ENCODE assay signal across 8 cellular contexts in the genomic region with DNA sequence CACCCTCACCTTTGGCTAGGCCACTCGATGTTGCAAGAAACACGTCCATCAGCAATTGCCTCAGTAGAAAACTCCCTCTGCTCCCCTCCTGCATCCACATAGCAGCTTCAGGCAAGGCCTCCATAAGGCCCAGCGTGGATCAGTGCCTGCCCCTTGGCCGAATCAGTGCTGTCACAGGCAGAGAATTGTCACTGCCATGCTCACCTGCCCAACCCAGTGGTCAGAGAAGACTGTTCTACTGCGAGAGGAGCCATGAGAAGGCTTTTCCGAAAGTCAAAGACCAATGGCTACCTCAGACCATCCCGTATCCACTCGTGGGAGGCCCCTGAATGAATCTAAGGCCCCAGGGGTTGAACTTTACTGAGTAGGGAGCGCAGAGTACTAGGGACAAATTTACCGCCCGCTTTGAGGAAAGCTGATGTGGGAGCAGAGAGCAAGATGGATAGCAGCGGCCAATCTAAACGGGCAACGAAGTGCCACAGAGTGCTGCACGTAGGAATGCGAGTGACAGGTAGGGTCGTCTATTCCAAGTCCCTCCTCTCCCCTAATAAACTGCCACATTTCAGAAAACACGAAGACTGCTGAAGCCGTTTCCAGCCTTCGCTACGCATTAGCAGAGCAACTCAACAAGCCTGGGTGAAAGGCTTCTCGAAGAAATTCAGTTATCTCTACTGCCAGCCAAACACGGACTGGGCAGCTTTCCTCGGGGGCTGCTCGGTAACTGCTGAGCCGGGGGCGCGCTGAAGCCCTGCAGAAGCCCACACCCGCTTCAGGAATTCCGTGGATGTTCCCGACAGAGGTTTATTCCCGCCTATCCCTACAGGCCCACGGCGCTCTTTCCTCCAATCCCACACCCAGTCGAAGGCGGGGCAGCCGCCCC. TPM values are rescaled to one million over a fixed set of nuclear protein-coding genes. Genes with fewer than 3 reads are reported as not detected.
DNase-seq lines count a peak whose midpoint lies in the region; ATAC-seq, FAIRE-seq and TF ChIP-seq lines count a peak whose summit lies in the region.

No MANE protein-coding gene starts in this region.

- H3K27me3 Mint-ChIP-seq in T-cell: peaks cover 7 to 12% of the 10 kb centered on the region in 2 donors
- H3K27me3 Mint-ChIP-seq in naive thymus-derived CD4-positive, alpha-beta T cell: peaks cover 0 to 30% (median 5%) of the 10 kb centered on the region in 5 donors

- DNase-seq in DMS114 treated with DMSO at 0.1 percent for 48 hours (lab: John Stamatoyannopoulos, UW; ENCODE audit: unreplicated experiment) (peak; percentile 78), HT1080 (ENCODE audit: low read depth) (peak; percentile 4), T-cell (no peak), epithelial cell of proximal tubule (ENCODE audit: low read depth) (no peak), NOMO-1 treated with dmso at 0.1 percent for 144 hours (lab: John Stamatoyannopoulos, UW; ENCODE audit: unreplicated experiment) (no peak), frontal cortex (ENCODE audit: low spot score in 2 of 2) (no peak)
- peak in 4 of 9 donors; percentile 2 to 29 (median 12) for DNase-seq in naive thymus-derived CD4-positive, alpha-beta T cell

- peak overlapping the region; percentile 90 for H3K4me3 ChIP-seq in epithelial cell of proximal tubule (ENCODE audit: low read depth, low read length)
- H3K4me3 ChIP-seq in naive thymus-derived CD4-positive, alpha-beta T cell (ENCODE audit: low read length): peak overlapping the region; percentile 88

- H3K27ac ChIP-seq in naive thymus-derived CD4-positive, alpha-beta T cell (ENCODE audit: low read depth, low read length): peak overlapping the region; percentile 81

- H3K4me1 ChIP-seq in naive thymus-derived CD4-positive, alpha-beta T cell (ENCODE audit: control insufficient read depth in 2 of 2, insufficient read depth in 2 of 2, low read length in 2 of 2): peaks cover 0 to 14% of the 10 kb centered on the region in 2 donors

- no peak for FAIRE-seq in frontal cortex (lab: Jason Lieb, UNC)

- no peak for TF ChIP-seq CTCF in epithelial cell of proximal tubule (conservative IDR thresholded peaks at IDR 0.05; ENCODE audit: low read depth, low read length)

- peak overlapping the region; percentile 91 to 93 for H3K27ac Mint-ChIP-seq in T-cell
- peak overlapping the region; percentile 82 to 97 (median 94) for H3K27ac Mint-ChIP-seq in naive thymus-derived CD4-positive, alpha-beta T cell

- peaks cover 10% of the 10 kb centered on the region for H3K36me3 Mint-ChIP-seq in T-cell
- peaks cover 10 to 15% (median 14%) of the 10 kb centered on the region in 5 donors for H3K36me3 Mint-ChIP-seq in naive thymus-derived CD4-positive, alpha-beta T cell

- ATAC-seq in T-cell (replicated peaks in 1 of 4): no peak
- ATAC-seq in naive thymus-derived CD4-positive, alpha-beta T cell: no peak
- ATAC-seq in HG02642 (IDR thresholded peaks at IDR 0.05; ENCODE audit: poor library complexity, unreplicated experiment): no peak

- H3K4me3 Mint-ChIP-seq in T-cell: peak overlapping the region; percentile 96 to 98 (median 97)
- H3K4me3 Mint-ChIP-seq in naive thymus-derived CD4-positive, alpha-beta T cell: peak overlapping the region; percentile 84 to 99 (median 97)

- intact Hi-C loops in naive thymus-derived CD4-positive, alpha-beta T cell (cut with micrococcal nuclease): loop anchor here in 1 of 2 donors (2.0 kb wide), 2 partner anchors 720 to 770 kb away; partner anchors contain the start of gene MTCL1

- H3K27me3 ChIP-seq in naive thymus-derived CD4-positive, alpha-beta T cell (ENCODE audit: control insufficient read depth in 2 of 2, insufficient read depth in 2 of 2, low read length in 2 of 2): no peaks in the 10 kb centered on the region

- POLR2A ChIA-PET in T-cell (lab: Charles Lee): no interaction called here
- POLR2A ChIA-PET in naive thymus-derived CD4-positive, alpha-beta T cell (lab: Charles Lee): interaction anchor here (0.6 to 1.1 kb wide), 3 partner anchors 9 to 864 kb away, joined by 3 to 4 read pairs (median 3); no protein-coding TSS in a partner anchor

- H3K4me1 Mint-ChIP-seq in T-cell: peaks cover 19 to 23% (median 21%) of the 10 kb centered on the region in 3 donors
- peaks cover 17 to 34% (median 26%) of the 10 kb centered on the region in 7 donors for H3K4me1 Mint-ChIP-seq in naive thymus-derived CD4-positive, alpha-beta T cell

- peaks cover 0 to 9% (median 0%) of the 10 kb centered on the region in 3 experiments for H3K36me3 ChIP-seq in naive thymus-derived CD4-positive, alpha-beta T cell (ENCODE audit: control insufficient read depth in 2 of 3, insufficient read depth in 3 of 3, low read length in 3 of 3)

- CTCF ChIA-PET in T-cell (lab: Charles Lee): interaction anchor here in 1 of 2 donors (1.1 kb wide), 1 partner anchor 12 kb away, joined by 3 read pairs; no protein-coding TSS in a partner anchor
- CTCF ChIA-PET in naive thymus-derived CD4-positive, alpha-beta T cell (lab: Charles Lee): interaction anchor here (0.6 to 1.3 kb wide), 2 partner anchors 42 to 328 kb away, joined by 3 to 4 read pairs; no protein-coding TSS in a partner anchor

- peaks cover 0 to 7% (median 3%) of the 10 kb centered on the region in 3 donors for H3K9me3 Mint-ChIP-seq in T-cell
- H3K9me3 Mint-ChIP-seq in naive thymus-derived CD4-positive, alpha-beta T cell: peaks cover 0 to 13% (median 7%) of the 10 kb centered on the region in 11 donors

- no peaks in the 10 kb centered on the region for H3K9me3 ChIP-seq in naive thymus-derived CD4-positive, alpha-beta T cell (ENCODE audit: control insufficient read depth in 2 of 3, low read length in 3 of 3)

RNA-seq across cellular contexts. Expression of gene RALBP1, which starts 1.0 kb away (rescaled TPM):
- 44.1 and 52.3 TPM in 2 replicates for total RNA-seq in HT1080 (2014; rRNA removed; shearing (Covaris generic))
- 52.0 and 65.0 TPM in 2 replicates for polyA plus RNA-seq in HT1080 (2015; cell fraction: cytosol; rRNA removed)
- polyA plus RNA-seq in HT1080 (2015; cell fraction: nucleus; rRNA removed): 31.1 and 34.2 TPM in 2 replicates
- 10 to 100 TPM; 21.6 to 42.7 (median 41.5) TPM for total RNA-seq in T-cell
- 57.5 and 73.9 TPM in 2 replicates for total RNA-seq in epithelial cell of proximal tubule
- 10 to 100 TPM; 20.3 to 47.8 (median 42.2) TPM for total RNA-seq in naive thymus-derived CD4-positive, alpha-beta T cell
- polyA plus RNA-seq in naive thymus-derived CD4-positive, alpha-beta T cell: 10 to 100 TPM; 31.5 to 40.0 TPM
- 26.5 TPM for total RNA-seq in frontal cortex

Comparison
In these comparisons a context has a peak if more than half of its experiments do, and no peak if none do; other contexts are left out.
1. DNase-seq: peak in DMS114 treated with DMSO at 0.1 percent for 48 hours (single experiment) and HT1080 (single experiment); none in T-cell (0 of 34), epithelial cell of proximal tubule (single experiment), NOMO-1 treated with dmso at 0.1 percent for 144 hours (single experiment) and frontal cortex (0 of 2).